ENCODE assay signal across 1 cellular context in genomic region chr11:79236541-79236971, GRCh38.
TF ChIP-seq lines count a peak whose summit lies in the region.

No MANE protein-coding gene starts in this region.

TF ChIP-seq in GM23338, 12 proteins besides CTCF, POLR2A, EP300 and RAD21 (continued from another document):
- no peak for TF ChIP-seq ZNF462 (CRISPR knock-in tag; IDR thresholded peaks at IDR 0.05)
- TF ChIP-seq EZH2 (IDR thresholded peaks at IDR 0.05; ENCODE audit: low read depth, unreplicated experiment) = no peak
- no peak for TF ChIP-seq EZH2phosphoT487 (IDR thresholded peaks at IDR 0.05; ENCODE audit: unreplicated experiment)
- no peak for TF ChIP-seq STAT1 (IDR thresholded peaks at IDR 0.05; ENCODE audit: unreplicated experiment)
- no peak for TF ChIP-seq ZNF331 (CRISPR knock-in tag; IDR thresholded peaks at IDR 0.05; ENCODE audit: low read depth)
- no peak for TF ChIP-seq CREB1 (CRISPR knock-in tag; IDR thresholded peaks at IDR 0.05; ENCODE audit: low read depth)
- TF ChIP-seq POLR2AphosphoS5 (IDR thresholded peaks at IDR 0.05; ENCODE audit: low read depth) = no peak
TF ChIP-seq in GM23338: peak in this region for 0.
